In the genomic region with DNA sequence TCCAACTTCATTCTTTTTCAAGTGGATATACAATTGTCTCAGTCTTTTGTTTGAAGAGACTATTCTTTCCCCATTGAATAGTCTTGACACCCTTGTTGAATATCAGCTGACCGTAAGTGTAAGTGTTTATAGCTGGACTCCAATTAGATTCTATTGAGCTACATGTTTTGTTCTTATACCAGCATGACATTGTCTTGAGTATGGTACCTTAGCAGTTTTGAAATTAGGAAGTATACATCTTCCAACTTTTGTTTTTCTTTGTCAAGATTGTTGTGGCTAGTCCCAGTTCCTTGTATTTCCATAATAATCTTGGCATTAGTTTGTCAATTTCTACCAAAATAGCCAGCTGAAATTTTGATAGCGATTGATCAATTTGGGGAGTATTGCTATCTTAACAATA, we compare ENCODE assay signal across 12 cellular contexts. TPM values are rescaled to one million over a fixed set of nuclear protein-coding genes. Genes with fewer than 3 reads are reported as not detected.
"Had no signal": no experiment of that assay in that cellular context is flagged by ENCODE, and none has a peak within 500 bp of the region (broad histone marks: within the 10 kb centered on the region; RNA-seq: fewer than 3 reads in every experiment).

No MANE protein-coding gene starts in this region.

- ATAC-seq: GM23338, HCT116 had no signal

- H3K9ac ChIP-seq: GM23248 had no signal

- H3K36me3 ChIP-seq: HAP-1 had no signal

- H3K27ac ChIP-seq: GM23248 had no signal

- H2AFZ ChIP-seq: GM23248, GM23338 had no signal

- H3K9me3 ChIP-seq: HAP-1 had no signal

- FAIRE-seq: H1, H54 had no signal

- DNase-seq: GM23248, GOT3, H7, H9, HCEC 1CT, HFFc6 had no signal

- H3K4me2 ChIP-seq: GM23338 had no signal

- H3K4me3 ChIP-seq: GM23248, GM23338, HAP-1 had no signal

- H3K4me1 ChIP-seq: HAP-1 had no signal

RNA-seq across cellular contexts. Expression of a gene that starts 56.9 kb away (rescaled TPM):
- total RNA-seq: GM23248, GM23338, H1, H4, H7, HFFc6 had no signal
- polyA plus RNA-seq: GM23248 had no signal
